In the genomic region with DNA sequence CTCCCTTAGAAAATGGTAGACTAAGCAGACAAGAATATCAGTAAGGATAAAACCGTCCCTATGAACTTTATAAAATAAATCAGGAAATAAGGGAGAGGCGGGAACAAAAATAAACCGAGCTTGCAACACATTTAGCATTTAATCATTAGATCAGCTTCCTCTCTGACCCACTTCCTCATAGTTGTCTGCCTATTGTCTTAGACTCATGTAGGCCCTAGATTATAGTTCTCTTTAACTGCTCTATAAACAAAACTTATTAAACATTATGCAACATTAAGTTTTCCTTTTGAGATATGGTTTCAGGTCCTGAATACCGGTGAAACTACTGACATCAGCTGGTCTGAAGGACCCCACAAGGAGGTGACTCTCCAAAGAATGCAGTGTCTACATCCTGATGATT, we compare ENCODE assay signal across 1 cellular context.
TF ChIP-seq lines count a peak whose summit lies in the region.

No MANE protein-coding gene starts in this region.

TF ChIP-seq in endothelial cell of umbilical vein, 7 proteins besides CTCF, POLR2A, EP300 and RAD21:
- TF ChIP-seq JUN (IDR thresholded peaks at IDR 0.05; ENCODE audit: borderline replicate concordance, insufficient read depth, insufficient read length, low read depth) (peak; percentile 1), FOS (IDR thresholded peaks at IDR 0.05; ENCODE audit: borderline replicate concordance, insufficient read depth, low read length) (peak; percentile 10), GATA2 (IDR thresholded peaks at IDR 0.05; ENCODE audit: insufficient read depth, insufficient read length, low read depth, low read length) (peak; percentile 78), EZH2 (IDR thresholded peaks at IDR 0.05; ENCODE audit: borderline replicate concordance, low read depth, low read length, severe bottlenecking) (no peak), POLR2AphosphoS5 (IDR thresholded peaks at IDR 0.05; ENCODE audit: insufficient read depth, low read depth, low read length) (peak; percentile 33), MYC (IDR thresholded peaks at IDR 0.05; ENCODE audit: low read depth, low read length) (no peak)
- TF ChIP-seq, protein P1, sequence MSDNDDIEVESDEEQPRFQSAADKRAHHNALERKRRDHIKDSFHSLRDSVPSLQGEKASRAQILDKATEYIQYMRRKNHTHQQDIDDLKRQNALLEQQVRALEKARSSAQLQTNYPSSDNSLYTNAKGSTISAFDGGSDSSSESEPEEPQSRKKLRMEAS (IDR thresholded peaks at IDR 0.05; ENCODE audit: insufficient read depth, insufficient read length), result no peak
